Comparison of ENCODE assay signal across 11 cellular contexts in genomic region chr7:27933691-27934565, GRCh38.
DNase-seq lines count a peak whose midpoint lies in the region; ATAC-seq and TF ChIP-seq lines count a peak whose summit lies in the region.
"Had no signal": no experiment of that assay in that cellular context is flagged by ENCODE, and none has a peak within 500 bp of the region (broad histone marks: within the 10 kb centered on the region; RNA-seq: fewer than 3 reads in every experiment).

No MANE protein-coding gene starts in this region.

- H3K4me3 Mint-ChIP-seq in activated naive CD4-positive, alpha-beta T cell treated with anti-CD3 and anti-CD28 coated beads, Interleukin-2, amount 10 ng/mL, durations not matched to agents 7 days and 5 days = no peak overlapping the region
- H3K4me3 Mint-ChIP-seq: IgD-negative memory B cell had no signal

- no peaks in the 10 kb centered on the region for H3K36me3 Mint-ChIP-seq in activated naive CD4-positive, alpha-beta T cell treated with anti-CD3 and anti-CD28 coated beads, Interleukin-2, amount 10 ng/mL, durations not matched to agents 7 days and 5 days

- H3K4me1 Mint-ChIP-seq in activated naive CD4-positive, alpha-beta T cell treated with anti-CD3 and anti-CD28 coated beads, Interleukin-2, amount 10 ng/mL, durations not matched to agents 7 days and 5 days = no peaks in the 10 kb centered on the region

- no peaks in the 10 kb centered on the region for H3K27me3 ChIP-seq in thyroid gland

- intact Hi-C loops in thyroid gland (cut with DNase I) = no loop called here

- H3K9me3 Mint-ChIP-seq in activated naive CD4-positive, alpha-beta T cell treated with anti-CD3 and anti-CD28 coated beads, Interleukin-2, amount 10 ng/mL, durations not matched to agents 7 days and 5 days = no peaks in the 10 kb centered on the region
- H3K9me3 Mint-ChIP-seq: IgD-negative memory B cell had no signal

- ATAC-seq in GM21515 (IDR thresholded peaks at IDR 0.05; ENCODE audit: unreplicated experiment) = no peak

- no peak for TF ChIP-seq POLR2A in thyroid gland (IDR thresholded peaks at IDR 0.05)

- H3K27me3 Mint-ChIP-seq in activated naive CD4-positive, alpha-beta T cell treated with anti-CD3 and anti-CD28 coated beads, Interleukin-2, amount 10 ng/mL, durations not matched to agents 7 days and 5 days = peaks cover 3% of the 10 kb centered on the region
- H3K27me3 Mint-ChIP-seq: IgD-negative memory B cell had no signal

- DNase-seq in AG10803 (ENCODE audit: low read depth) (peak; percentile 88), NCI-H69 (lab: John Stamatoyannopoulos, UW) (peak; percentile 96), fibroblast of the aortic adventitia (ENCODE audit: low read depth) (peak; percentile 54), thyroid gland (no peak)
- DNase-seq in activated naive CD4-positive, alpha-beta T cell treated with anti-CD3 and anti-CD28 coated beads, Interleukin-2, amount 10 ng/mL, durations not matched to agents 7 days and 5 days = no peak
- DNase-seq in effector CD8-positive, alpha-beta T cell (lab: John Stamatoyannopoulos, UW) = no peak
- DNase-seq: activated CD4-positive, CD25-positive, alpha-beta regulatory T cell treated with anti-CD3 and anti-CD28 coated beads, Interleukin-2, amount 50 U/mL, for 72 hours had no signal

- H3K4me1 ChIP-seq in thyroid gland = peaks cover 0 to 8% of the 10 kb centered on the region in 2 donors

- no peak overlapping the region for H3K27ac Mint-ChIP-seq in activated naive CD4-positive, alpha-beta T cell treated with anti-CD3 and anti-CD28 coated beads, Interleukin-2, amount 10 ng/mL, durations not matched to agents 7 days and 5 days
- H3K27ac Mint-ChIP-seq: IgD-negative memory B cell had no signal

- no peaks in the 10 kb centered on the region for H3K9me3 ChIP-seq in thyroid gland
- H3K9me3 ChIP-seq: thoracic aorta had no signal

- H3K4me3 ChIP-seq in AG10803 (ENCODE audit: low read length) (no peak overlapping the region), fibroblast of the aortic adventitia (ENCODE audit: low read depth, low read length) (no peak overlapping the region), thyroid gland (replicated peaks in 1 of 3) (no peak overlapping the region)
- H3K4me3 ChIP-seq: thoracic aorta had no signal

- no peaks in the 10 kb centered on the region for H3K36me3 ChIP-seq in thyroid gland
- H3K36me3 ChIP-seq: thoracic aorta had no signal

- TF ChIP-seq CTCF in AG10803 (conservative IDR thresholded peaks at IDR 0.05; ENCODE audit: low read length) (peak; percentile 39), GM12873 (IDR thresholded peaks at IDR 0.05; ENCODE audit: insufficient read depth, low read depth, low read length, missing control alignments) (peak; percentile 18), fibroblast of the aortic adventitia (IDR thresholded peaks at IDR 0.05; ENCODE audit: insufficient read depth, low read length) (peak; percentile 32), thyroid gland (IDR thresholded peaks at IDR 0.05) (peak in 3 of 6 experiments; percentile 13 to 34 (median 21))

- CTCF ChIA-PET in activated naive CD4-positive, alpha-beta T cell treated with anti-CD3 and anti-CD28 coated beads, Interleukin-2, amount 10 ng/mL, durations not matched to agents 7 days and 5 days (lab: Charles Lee) = interaction anchor here (0.7 to 1.4 kb wide), 3 partner anchors 9 to 128 kb away, joined by 3 to 4 read pairs (median 3); no protein-coding TSS in a partner anchor

- WGBS in thyroid gland, 2 donors = 79 to 85% methylated on average over 3 of the region's 3 CpGs

- no peak overlapping the region for H3K27ac ChIP-seq in thyroid gland
- H3K27ac ChIP-seq: thoracic aorta had no signal

Comparison
In these comparisons a context has a peak if more than half of its experiments do, and no peak if none do; other contexts are left out.
1. DNase-seq: peak in AG10803 (single experiment), NCI-H69 (single experiment) and fibroblast of the aortic adventitia (single experiment); none in thyroid gland (0 of 2), activated naive CD4-positive, alpha-beta T cell treated with anti-CD3 and anti-CD28 coated beads, Interleukin-2, amount 10 ng/mL, durations not matched to agents 7 days and 5 days (single experiment) and effector CD8-positive, alpha-beta T cell (single experiment).